1 cellular context compared by ENCODE assay signal in genomic region chr11:6603287-6604080, GRCh38.
A peak's percentile ranks its signal among the peaks of the same experiment; 100 is the strongest.
TF ChIP-seq lines count a peak whose summit lies in the region.

Gene ILK, plus strand, starts transcription at chr11:6603774. Its CDS starts 498 bp downstream, at chr11:6604272.
Gene RRP8, minus strand, starts transcription at chr11:6603616. Its CDS starts 114 bp downstream, at chr11:6603502.

TF ChIP-seq in HepG2, 621 proteins besides CTCF, POLR2A, EP300 and RAD21 (continued from another document and continues in another):
- peak; percentile 58; the same call in 1 of the 2 replicates for TF ChIP-seq PRDM10 (CRISPR knock-in tag; IDR thresholded peaks at IDR 0.05; ENCODE audit: low read depth)
- peak; percentile 85 for TF ChIP-seq POLR2G (IDR thresholded peaks at IDR 0.05; ENCODE audit: low read depth, low read length)
- TF ChIP-seq STAT5B (CRISPR knock-in tag; IDR thresholded peaks at IDR 0.05) = no peak
- peak; percentile 84 for TF ChIP-seq ZGPAT (CRISPR knock-in tag; IDR thresholded peaks at IDR 0.05)
- TF ChIP-seq ZNF24 (IDR thresholded peaks at IDR 0.05) = no peak
- TF ChIP-seq ZNF136 (CRISPR knock-in tag; IDR thresholded peaks at IDR 0.05; ENCODE audit: low read depth) = no peak
- TF ChIP-seq ARID4A (CRISPR knock-in tag; IDR thresholded peaks at IDR 0.05; ENCODE audit: borderline replicate concordance) = peak; percentile 99
- TF ChIP-seq ZNF773 (CRISPR knock-in tag; IDR thresholded peaks at IDR 0.05; ENCODE audit: borderline replicate concordance) = no peak; the same call in 1 of the 2 replicates
- no peak for TF ChIP-seq SRSF9 (IDR thresholded peaks at IDR 0.05; ENCODE audit: borderline replicate concordance, insufficient read depth, low read depth, low read length, poor library complexity, severe bottlenecking)
- no peak for TF ChIP-seq JARID2 (CRISPR knock-in tag; IDR thresholded peaks at IDR 0.05; ENCODE audit: insufficient replicate concordance)
- TF ChIP-seq RXRA (CRISPR knock-in tag; IDR thresholded peaks at IDR 0.05) = peak; percentile 70
- TF ChIP-seq ZUFSP (CRISPR knock-in tag; IDR thresholded peaks at IDR 0.05; ENCODE audit: borderline replicate concordance) = 0 out of 2 replicates have a peak, but pooled peaks have one; percentile 23
- TF ChIP-seq ZNF264 (CRISPR knock-in tag; IDR thresholded peaks at IDR 0.05) = no peak; the same call in 1 of the 2 replicates
- TF ChIP-seq NFE2L1 (CRISPR knock-in tag; IDR thresholded peaks at IDR 0.05; ENCODE audit: borderline replicate concordance) = no peak
- no peak for TF ChIP-seq RAD51 (IDR thresholded peaks at IDR 0.05; ENCODE audit: borderline replicate concordance)
- peak; percentile 96 for TF ChIP-seq ELF1 (CRISPR knock-in tag; IDR thresholded peaks at IDR 0.05)
- TF ChIP-seq ZNF530 (CRISPR knock-in tag; IDR thresholded peaks at IDR 0.05; ENCODE audit: low read depth) = no peak
- peak; percentile 100 for TF ChIP-seq IKZF5 (CRISPR knock-in tag; IDR thresholded peaks at IDR 0.05)
- TF ChIP-seq BHLHE40 (IDR thresholded peaks at IDR 0.05; ENCODE audit: low read length) = no peak
- TF ChIP-seq ATM (IDR thresholded peaks at IDR 0.05; ENCODE audit: borderline replicate concordance) = no peak
- TF ChIP-seq ZNF646 (CRISPR knock-in tag; IDR thresholded peaks at IDR 0.05) = no peak
- no peak for TF ChIP-seq E2F2 (CRISPR knock-in tag; IDR thresholded peaks at IDR 0.05; ENCODE audit: borderline replicate concordance)
- TF ChIP-seq ZNF382 (CRISPR knock-in tag; IDR thresholded peaks at IDR 0.05; ENCODE audit: borderline replicate concordance) = no peak
- peak; percentile 91 for TF ChIP-seq ATF7-NPFF (CRISPR knock-in tag; IDR thresholded peaks at IDR 0.05; ENCODE audit: low read depth)
- peak; percentile 84 for TF ChIP-seq ZSCAN31 (CRISPR knock-in tag; IDR thresholded peaks at IDR 0.05; ENCODE audit: low read depth)
- peak; percentile 26; the same call in 1 of the 2 replicates for TF ChIP-seq THAP9 (CRISPR knock-in tag; IDR thresholded peaks at IDR 0.05; ENCODE audit: borderline replicate concordance)
